ENCODE assay signal across 15 cellular contexts in the genomic region with DNA sequence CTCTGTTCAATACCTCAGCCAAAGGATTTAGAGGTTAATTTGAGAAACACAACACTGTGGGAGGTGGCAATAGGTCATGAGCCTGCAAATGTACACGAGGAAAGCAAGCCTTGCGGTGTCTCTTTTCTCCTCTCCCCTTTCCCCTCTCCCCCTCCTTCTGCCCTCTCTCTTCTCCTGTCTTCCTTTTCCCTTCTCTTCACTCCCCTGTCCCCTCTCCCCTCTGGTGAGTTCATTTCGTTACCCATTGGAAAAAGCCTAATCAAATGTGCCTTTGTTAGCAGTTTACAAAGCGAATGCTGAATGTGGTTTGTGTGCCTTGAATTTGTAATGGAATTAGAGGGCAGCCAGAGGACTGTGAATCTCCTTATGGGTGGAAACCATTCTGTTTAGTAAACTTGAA. TPM values are rescaled to one million over a fixed set of nuclear protein-coding genes. Genes with fewer than 3 reads are reported as not detected.
DNase-seq lines count a peak whose midpoint lies in the region; ATAC-seq and TF ChIP-seq lines count a peak whose summit lies in the region.
"Had no signal": no experiment of that assay in that cellular context is flagged by ENCODE, and none has a peak within 500 bp of the region (broad histone marks: within the 10 kb centered on the region; RNA-seq: fewer than 3 reads in every experiment).

No MANE protein-coding gene starts in this region.

- no peak overlapping the region for H3K4me3 Mint-ChIP-seq in CD4-positive, alpha-beta memory T cell

- H2BK12ac ChIP-seq in neuronal stem cell (ENCODE audit: low read length) = no peak overlapping the region

- TF ChIP-seq EP300 in esophagus muscularis mucosa (IDR thresholded peaks at IDR 0.05) (no peak), transverse colon (IDR thresholded peaks at IDR 0.05; ENCODE audit: low read depth) (no peak)

- no peak overlapping the region for H2BK15ac ChIP-seq in neuronal stem cell (ENCODE audit: low read length)

- no peak overlapping the region for H2AK5ac ChIP-seq in neuronal stem cell (ENCODE audit: low read depth, low read length)

- H3K27me3 Mint-ChIP-seq in CD4-positive, alpha-beta memory T cell = no peaks in the 10 kb centered on the region

- H3K14ac ChIP-seq in neuronal stem cell (ENCODE audit: low read length) = no peak overlapping the region

- H3K4ac ChIP-seq in neuronal stem cell (ENCODE audit: low read length) = no peak overlapping the region

- H2AFZ ChIP-seq in neuronal stem cell (ENCODE audit: low read length) = peak overlapping the region; percentile 15

- no peak overlapping the region for H3K27ac Mint-ChIP-seq in CD4-positive, alpha-beta memory T cell

- peaks cover 22 to 30% of the 10 kb centered on the region in 2 donors for H3K36me3 Mint-ChIP-seq in CD4-positive, alpha-beta memory T cell

- in situ Hi-C loops in transverse colon (cut with MboI; ENCODE audit: low pct_ligation_motif_present in 1 of 4, low pct_unique_long_range_greater_than_20kb in 1 of 4, low sequenced_read_pairs in 3 of 4) = no loop called here

- no peaks in the 10 kb centered on the region for H3K9me3 ChIP-seq in heart right ventricle
- no peaks in the 10 kb centered on the region for H3K9me3 ChIP-seq in esophagus muscularis mucosa
- H3K9me3 ChIP-seq in neuronal stem cell (replicated peaks in 1 of 2; ENCODE audit: control insufficient read depth in 2 of 2, insufficient read depth in 1 of 2, low read depth in 1 of 2, low read length in 2 of 2) = no peaks in the 10 kb centered on the region
- no peaks in the 10 kb centered on the region for H3K9me3 ChIP-seq in transverse colon
- no peaks in the 10 kb centered on the region for H3K9me3 ChIP-seq in CD4-positive, alpha-beta memory T cell (ENCODE audit: control insufficient read depth in 1 of 2, low read length in 2 of 2)
- H3K9me3 ChIP-seq: Caco-2, testis had no signal

- DNase-seq in heart right ventricle (no peak), cardiac septum (ENCODE audit: low spot score) (no peak), esophagus muscularis mucosa (ENCODE audit: extremely low spot score) (no peak), neuronal stem cell (ENCODE audit: low spot score) (no peak), transverse colon (no peak), NCI-H1417 (lab: John Stamatoyannopoulos, UW) (no peak)
- no peak for DNase-seq in CD4-positive, alpha-beta memory T cell
- DNase-seq: activated effector memory CD4-positive, alpha-beta T cell treated with Interleukin-2 at 50 U/mL for 16 hours; Caco-2; NCI-H1048; NCI-H345; testis had no signal

- TF ChIP-seq CTCF in heart right ventricle (IDR thresholded peaks at IDR 0.05) (no peak), esophagus muscularis mucosa (IDR thresholded peaks at IDR 0.05) (no peak), transverse colon (IDR thresholded peaks at IDR 0.05) (no peak)

- H3K27ac ChIP-seq in heart right ventricle (peak overlapping the region in 9 of 10 donors; percentile 4 to 99 (median 77)), esophagus muscularis mucosa (replicated peaks in 1 of 4) (peak overlapping the region; percentile 61 to 98 (median 97)), neuronal stem cell (replicated peaks; ENCODE audit: low read length) (no peak overlapping the region), transverse colon (peak overlapping the region; percentile 30 to 97 (median 69))
- no peak overlapping the region for H3K27ac ChIP-seq in CD4-positive, alpha-beta memory T cell (ENCODE audit: low read depth, low read length)

- no peak overlapping the region for H3K4me2 ChIP-seq in neuronal stem cell (ENCODE audit: insufficient read depth, low read length, poor library complexity, severe bottlenecking)

- H3K4me1 ChIP-seq in heart right ventricle = peaks cover 3 to 96% (median 69%) of the 10 kb centered on the region in 9 donors
- H3K4me1 ChIP-seq in esophagus muscularis mucosa = peaks cover 70 to 98% (median 92%) of the 10 kb centered on the region in 4 donors
- H3K4me1 ChIP-seq in neuronal stem cell (ENCODE audit: control insufficient read depth in 2 of 2, insufficient read depth in 1 of 2, low read depth in 1 of 2, low read length in 2 of 2) = peaks cover 7 to 30% of the 10 kb centered on the region in 2 donors
- H3K4me1 ChIP-seq in transverse colon = peaks cover 34 to 68% (median 48%) of the 10 kb centered on the region in 4 donors
- peaks cover 6% of the 10 kb centered on the region for H3K4me1 ChIP-seq in CD4-positive, alpha-beta memory T cell (ENCODE audit: insufficient read depth, low read length)
- H3K4me1 ChIP-seq: Caco-2 had no signal

- H3K9me3 Mint-ChIP-seq in CD4-positive, alpha-beta memory T cell = no peaks in the 10 kb centered on the region

- no peak overlapping the region for H3K18ac ChIP-seq in neuronal stem cell (ENCODE audit: low read length)

- H3K4me1 Mint-ChIP-seq in CD4-positive, alpha-beta memory T cell = peaks cover 4 to 7% (median 5%) of the 10 kb centered on the region in 4 donors

- H3K79me1 ChIP-seq in neuronal stem cell (ENCODE audit: low read depth, low read length) = peaks cover 2% of the 10 kb centered on the region

- H2BK120ac ChIP-seq in neuronal stem cell (ENCODE audit: low read depth, low read length) = no peak overlapping the region

- ATAC-seq in heart right ventricle = no peak
- ATAC-seq in HG03432 (IDR thresholded peaks at IDR 0.05; ENCODE audit: unreplicated experiment) = no peak

- CTCF ChIA-PET in CD4-positive, alpha-beta memory T cell (lab: Charles Lee; ENCODE audit: partially characterized antibody) = interaction anchor here (0.9 to 15.1 kb wide), 4 partner anchors 10 to 229 kb away, joined by 3 to 271 read pairs (median 6); no protein-coding TSS in a partner anchor

- H3K27me3 ChIP-seq in heart right ventricle (no peaks in the 10 kb centered on the region), esophagus muscularis mucosa (no peaks in the 10 kb centered on the region), neuronal stem cell (ENCODE audit: control insufficient read depth in 3 of 3, insufficient read depth in 3 of 3, low read depth in 1 of 3, low read length in 3 of 3) (no peaks in the 10 kb centered on the region), transverse colon (no peaks in the 10 kb centered on the region)
- no peaks in the 10 kb centered on the region for H3K27me3 ChIP-seq in CD4-positive, alpha-beta memory T cell (ENCODE audit: insufficient read depth, low read length)
- H3K27me3 ChIP-seq: testis had no signal

- H4K91ac ChIP-seq in neuronal stem cell (ENCODE audit: low read depth, low read length, poor library complexity) = no peak overlapping the region

- H3K23ac ChIP-seq in neuronal stem cell (ENCODE audit: low read depth, low read length, poor library complexity) = no peak overlapping the region

- WGBS in heart right ventricle, 2 donors = 59 to 60% methylated on average over 4 of the region's 4 CpGs
- WGBS in esophagus muscularis mucosa = 65% methylated on average over 4 of the region's 4 CpGs
- WGBS in neuronal stem cell (ENCODE audit: extremely low coverage in 2 of 2, insufficient read length in 2 of 2, insufficient replicate concordance in 1 of 2), 2 donors = no CpG with 5 or more reads among the region's 4 CpGs
- 72 to 78% methylated on average over 4 of the region's 4 CpGs for WGBS in transverse colon (ENCODE audit: low coverage in 1 of 2), 2 donors

- no peak overlapping the region for H3K4me3 ChIP-seq in heart right ventricle
- no peak overlapping the region for H3K4me3 ChIP-seq in esophagus muscularis mucosa
- no peak overlapping the region for H3K4me3 ChIP-seq in neuronal stem cell (ENCODE audit: low read length in 2 of 2)
- no peak overlapping the region for H3K4me3 ChIP-seq in transverse colon
- no peak overlapping the region for H3K4me3 ChIP-seq in CD4-positive, alpha-beta memory T cell (ENCODE audit: low read length in 2 of 2)
- H3K4me3 ChIP-seq: testis had no signal

- no peak for TF ChIP-seq POLR2A in esophagus muscularis mucosa (IDR thresholded peaks at IDR 0.05; ENCODE audit: low read depth)
- no peak for TF ChIP-seq POLR2A in transverse colon (IDR thresholded peaks at IDR 0.05)

- H3K36me3 ChIP-seq in heart right ventricle = peaks cover 0 to 49% (median 18%) of the 10 kb centered on the region in 9 donors
- H3K36me3 ChIP-seq in esophagus muscularis mucosa = peaks cover 5 to 47% (median 37%) of the 10 kb centered on the region in 4 donors
- H3K36me3 ChIP-seq in neuronal stem cell (replicated peaks in 1 of 2; ENCODE audit: control insufficient read depth in 2 of 2, insufficient read depth in 2 of 2, low read length in 2 of 2) = peaks cover 0 to 44% of the 10 kb centered on the region in 2 donors
- H3K36me3 ChIP-seq in transverse colon = peaks cover 0 to 26% (median 12%) of the 10 kb centered on the region in 4 donors
- peaks cover 5% of the 10 kb centered on the region for H3K36me3 ChIP-seq in CD4-positive, alpha-beta memory T cell (ENCODE audit: insufficient read depth, low read length)

- intact Hi-C loops in heart right ventricle (cut with DNase I) = loop anchor here in 1 of 10 donors (10.0 kb wide), 1 partner anchor 210 kb away; no protein-coding TSS in a partner anchor
- intact Hi-C loops in cardiac septum (cut with DNase I) = no loop called here
- intact Hi-C loops in esophagus muscularis mucosa (cut with DNase I) = no loop called here
- intact Hi-C loops in transverse colon (cut with DNase I; ENCODE audit: low total_unique reads) = no loop called here
- intact Hi-C loops in CD4-positive, alpha-beta memory T cell (cut with micrococcal nuclease) = no loop called here

- H2BK5ac ChIP-seq in neuronal stem cell (ENCODE audit: low read length) = no peak overlapping the region

- POLR2A ChIA-PET in CD4-positive, alpha-beta memory T cell (lab: Charles Lee; ENCODE audit: partially characterized antibody) = interaction anchor here (0.5 kb wide), 1 partner anchor 493 kb away, joined by 3 read pairs; no protein-coding TSS in a partner anchor

- H4K8ac ChIP-seq in neuronal stem cell (ENCODE audit: low read depth, low read length) = no peak overlapping the region

- no peak overlapping the region for H3K9ac ChIP-seq in neuronal stem cell (ENCODE audit: low read depth, low read length, poor library complexity)

RNA-seq across cellular contexts. Expression of a gene that starts 7.1 kb away (rescaled TPM):
- total RNA-seq in heart right ventricle (10 to 100 TPM; 51.4 to 93.8 (median 64.2) TPM), cardiac septum (45.9 TPM), esophagus muscularis mucosa (10 to 100 TPM; 37.1 to 63.0 (median 46.5) TPM), transverse colon (10 to 100 TPM; 30.8 to 97.1 (median 67.8) TPM)
- 10 to 100 TPM in 1 of 2 donors, 1 to 10 TPM in 1; 9.4 to 11.6 TPM for polyA plus RNA-seq in heart right ventricle
- polyA plus RNA-seq in neuronal stem cell (2013, experiment 1 of 2) = 14.2 TPM
- 14.6 TPM for polyA plus RNA-seq in neuronal stem cell (2013, experiment 2 of 2)
- 10 to 100 TPM; 18.6 to 21.5 TPM for total RNA-seq in CD4-positive, alpha-beta memory T cell
- 1 to 10 TPM; 5.4 to 7.1 TPM for polyA plus RNA-seq in CD4-positive, alpha-beta memory T cell

RNA-seq across cellular contexts. Expression of a gene that starts 36.5 kb away (rescaled TPM):
- total RNA-seq in heart right ventricle (under 1 TPM in 1 of 10 donors, not detected in 9; 0.09 TPM), cardiac septum (not detected), esophagus muscularis mucosa (under 1 TPM in 1 of 4 donors, not detected in 3; 0.13 TPM), transverse colon (under 1 TPM in 1 of 4 donors, not detected in 3; 0.14 TPM)
- not detected for polyA plus RNA-seq in heart right ventricle
- 0.53 TPM for polyA plus RNA-seq in neuronal stem cell (2013, experiment 1 of 2)
- polyA plus RNA-seq in neuronal stem cell (2013, experiment 2 of 2) = 0.54 TPM
- total RNA-seq in CD4-positive, alpha-beta memory T cell = not detected
- polyA plus RNA-seq in CD4-positive, alpha-beta memory T cell = not detected
- total RNA-seq: Caco-2; epithelial cell of proximal tubule; T-helper 2 cell treated with Interferon-gamma antibody and Interleukin-4, amounts not matched to agents 100 ng/mL and 5 ng/mL, for 36 hours had no signal

Comparison
In these comparisons a context has a peak if more than half of its experiments do, and no peak if none do; other contexts are left out.
1. H3K27ac ChIP-seq: peak in heart right ventricle (9 of 10), esophagus muscularis mucosa (4 of 4) and transverse colon (4 of 4); none in neuronal stem cell (single experiment) and CD4-positive, alpha-beta memory T cell (single experiment).